In the genomic region with DNA sequence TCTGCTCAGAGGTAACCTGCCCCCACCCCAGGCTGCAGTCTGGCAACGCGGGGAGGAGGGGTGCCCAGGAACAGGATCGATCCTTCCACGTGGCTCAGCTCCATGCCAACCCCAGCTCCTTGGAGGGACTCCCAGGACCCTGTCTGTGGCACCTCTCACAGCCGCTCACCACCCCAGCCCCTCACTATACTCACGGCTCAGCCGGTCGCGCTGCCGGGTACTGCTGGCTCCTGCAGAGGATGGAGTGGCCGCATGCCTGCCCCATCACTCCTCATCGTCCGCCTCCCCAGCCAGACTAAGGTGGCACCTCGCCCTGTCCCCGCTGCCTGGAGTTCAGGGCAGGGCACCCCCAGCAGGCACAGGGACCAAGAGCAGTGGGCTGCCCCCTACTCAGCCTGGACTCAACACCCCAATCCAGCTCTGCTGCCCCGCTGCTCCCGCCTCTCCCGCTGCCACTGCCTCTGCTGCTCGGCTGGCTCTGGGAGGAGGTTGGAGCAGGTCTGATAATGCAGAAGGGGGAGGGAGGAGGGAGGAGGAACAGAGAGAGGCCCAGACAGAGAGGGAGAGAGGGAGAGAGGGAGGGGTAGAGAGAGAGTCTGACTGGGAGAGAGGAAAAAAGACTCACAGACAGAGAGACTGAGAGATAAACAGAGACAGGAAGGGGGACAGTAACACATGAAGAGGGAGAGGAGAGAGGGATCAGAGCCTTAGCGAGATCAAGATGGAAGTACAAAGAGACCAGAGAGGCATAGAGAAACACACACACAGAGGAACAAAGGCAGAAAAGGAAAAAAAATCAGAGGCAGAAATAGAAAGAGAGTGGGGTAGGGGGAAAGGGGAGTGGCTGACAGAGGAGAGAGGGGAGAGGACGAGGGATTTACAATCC, we compare ENCODE assay signal across 1 cellular context.
TF ChIP-seq lines count a peak whose summit lies in the region.

A gene (minus strand): TSS at position 480 of the 886 bp plus-strand sequence. CDS start 215 bp downstream, at position 265.

TF ChIP-seq in K562, 482 proteins besides CTCF, POLR2A, EP300 and RAD21 (continued from another document):
- TF ChIP-seq, protein P1, sequence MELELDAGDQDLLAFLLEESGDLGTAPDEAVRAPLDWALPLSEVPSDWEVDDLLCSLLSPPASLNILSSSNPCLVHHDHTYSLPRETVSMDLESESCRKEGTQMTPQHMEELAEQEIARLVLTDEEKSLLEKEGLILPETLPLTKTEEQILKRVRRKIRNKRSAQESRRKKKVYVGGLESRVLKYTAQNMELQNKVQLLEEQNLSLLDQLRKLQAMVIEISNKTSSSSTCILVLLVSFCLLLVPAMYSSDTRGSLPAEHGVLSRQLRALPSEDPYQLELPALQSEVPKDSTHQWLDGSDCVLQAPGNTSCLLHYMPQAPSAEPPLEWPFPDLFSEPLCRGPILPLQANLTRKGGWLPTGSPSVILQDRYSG (tag; conservative IDR thresholded peaks at IDR 0.05; ENCODE audit: low read depth), result no peak
- TF ChIP-seq, protein P2, sequence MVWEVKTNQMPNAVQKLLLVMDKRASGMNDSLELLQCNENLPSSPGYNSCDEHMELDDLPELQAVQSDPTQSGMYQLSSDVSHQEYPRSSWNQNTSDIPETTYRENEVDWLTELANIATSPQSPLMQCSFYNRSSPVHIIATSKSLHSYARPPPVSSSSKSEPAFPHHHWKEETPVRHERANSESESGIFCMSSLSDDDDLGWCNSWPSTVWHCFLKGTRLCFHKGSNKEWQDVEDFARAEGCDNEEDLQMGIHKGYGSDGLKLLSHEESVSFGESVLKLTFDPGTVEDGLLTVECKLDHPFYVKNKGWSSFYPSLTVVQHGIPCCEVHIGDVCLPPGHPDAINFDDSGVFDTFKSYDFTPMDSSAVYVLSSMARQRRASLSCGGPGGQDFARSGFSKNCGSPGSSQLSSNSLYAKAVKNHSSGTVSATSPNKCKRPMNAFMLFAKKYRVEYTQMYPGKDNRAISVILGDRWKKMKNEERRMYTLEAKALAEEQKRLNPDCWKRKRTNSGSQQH (CRISPR knock-in tag; IDR thresholded peaks at IDR 0.05), result peak; percentile 44; the same call in 1 of the 2 replicates
- 0 out of 2 replicates have a peak, but pooled peaks have one; percentile 25 for TF ChIP-seq MCM3 (IDR thresholded peaks at IDR 0.05)
